ENCODE assay signal across 26 cellular contexts in the genomic region with DNA sequence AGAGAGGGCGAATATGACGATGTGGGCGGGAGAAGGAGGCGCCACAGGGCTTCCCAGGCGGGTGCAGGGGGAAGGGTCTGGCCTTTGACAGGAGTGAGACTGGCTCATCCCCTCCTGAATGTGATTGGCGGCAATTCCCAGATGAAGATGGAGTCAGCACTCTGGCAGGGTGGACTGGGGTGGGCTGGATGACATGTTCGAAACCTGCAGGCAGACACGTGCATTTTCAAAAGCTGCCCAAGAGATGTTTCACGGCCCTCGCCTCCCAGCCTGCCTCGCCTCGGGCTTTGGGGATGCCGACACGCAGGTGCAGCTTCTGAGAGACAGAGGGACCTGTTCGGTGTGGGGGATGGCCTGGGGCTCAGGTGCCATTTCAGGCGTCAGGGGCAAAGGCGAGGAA.
"Had no signal": no experiment of that assay in that cellular context is flagged by ENCODE, and none has a peak within 500 bp of the region (broad histone marks: within the 10 kb centered on the region; RNA-seq: fewer than 3 reads in every experiment).

No MANE protein-coding gene starts in this region.

- H3K4me3 ChIP-seq: colonic mucosa, dorsolateral prefrontal cortex, smooth muscle cell, stomach, thyroid gland had no signal

- H3K9me3 Mint-ChIP-seq: activated CD4-positive, alpha-beta memory T cell treated with anti-CD3 and anti-CD28 coated beads, Interleukin-2, amount 10 ng/mL, durations not matched to agents 7 days and 5 days; activated CD4-positive, alpha-beta T cell treated with anti-CD3 and anti-CD28 coated beads, Interleukin-2, amount 10 ng/mL, durations not matched to agents 7 days and 5 days; activated naive CD4-positive, alpha-beta T cell treated with anti-CD3 and anti-CD28 coated beads, Interleukin-2, amount 50 U/mL, for 24 hours; activated T-cell treated with anti-CD3 and anti-CD28 coated beads, Interleukin-2, amount 50 U/mL, for 4 hours; activated T-helper 17 cell treated with anti-CD3 and anti-CD28 coated beads, Interleukin-2, amount 50 U/mL, for 72 hours; neural crest cell; WTC11 had no signal

- H3K4me1 ChIP-seq: colonic mucosa had no signal

- H3K27me3 Mint-ChIP-seq: activated CD4-positive, alpha-beta memory T cell treated with anti-CD3 and anti-CD28 coated beads, Interleukin-2, amount 10 ng/mL, durations not matched to agents 7 days and 5 days; activated CD4-positive, alpha-beta T cell treated with anti-CD3 and anti-CD28 coated beads, Interleukin-2, amount 10 ng/mL, durations not matched to agents 7 days and 5 days; activated naive CD4-positive, alpha-beta T cell treated with anti-CD3 and anti-CD28 coated beads, Interleukin-2, amount 50 U/mL, for 24 hours had no signal

- H3K27me3 ChIP-seq: colonic mucosa, dorsolateral prefrontal cortex, stomach, thyroid gland had no signal

- H3K36me3 ChIP-seq: colonic mucosa, stomach, thyroid gland had no signal

- H3K36me3 Mint-ChIP-seq: activated naive CD4-positive, alpha-beta T cell treated with anti-CD3 and anti-CD28 coated beads, Interleukin-2, amount 50 U/mL, for 24 hours; naive thymus-derived CD8-positive, alpha-beta T cell; stimulated activated naive B cell treated with anti-CD40 and anti-IgM and Interleukin-4, amounts not matched to agents 10 μg/mL and 1 μg/mL and 100 μg/mL, for 72 hours; WTC11 had no signal

- H3K4me1 Mint-ChIP-seq: activated CD4-positive, alpha-beta memory T cell treated with anti-CD3 and anti-CD28 coated beads, Interleukin-2, amount 10 ng/mL, durations not matched to agents 7 days and 5 days; activated CD4-positive, alpha-beta T cell treated with anti-CD3 and anti-CD28 coated beads, Interleukin-2, amount 10 ng/mL, durations not matched to agents 7 days and 5 days; activated naive CD4-positive, alpha-beta T cell treated with anti-CD3 and anti-CD28 coated beads, Interleukin-2, amount 50 U/mL, for 24 hours; activated T-helper 17 cell treated with anti-CD3 and anti-CD28 coated beads, Interleukin-2, amount 50 U/mL, for 72 hours; naive thymus-derived CD8-positive, alpha-beta T cell; stimulated activated naive B cell treated with anti-CD40 and anti-IgM and Interleukin-4, amounts not matched to agents 10 μg/mL and 1 μg/mL and 100 μg/mL, for 72 hours; WTC11 had no signal

- H3K9me3 ChIP-seq: colonic mucosa, stomach, thyroid gland had no signal

- H3K27ac Mint-ChIP-seq: activated CD4-positive, alpha-beta memory T cell treated with anti-CD3 and anti-CD28 coated beads, Interleukin-2, amount 10 ng/mL, durations not matched to agents 7 days and 5 days; activated CD4-positive, alpha-beta T cell treated with anti-CD3 and anti-CD28 coated beads, Interleukin-2, amount 10 ng/mL, durations not matched to agents 7 days and 5 days; activated naive CD4-positive, alpha-beta T cell treated with anti-CD3 and anti-CD28 coated beads, Interleukin-2, amount 50 U/mL, for 24 hours; activated T-helper 17 cell treated with anti-CD3 and anti-CD28 coated beads, Interleukin-2, amount 50 U/mL, for 72 hours; naive thymus-derived CD8-positive, alpha-beta T cell; stimulated activated naive B cell treated with anti-CD40 and anti-IgM and Interleukin-4, amounts not matched to agents 10 μg/mL and 1 μg/mL and 100 μg/mL, for 72 hours; T-helper 17 cell; WTC11 had no signal

- ATAC-seq: activated T-cell treated with anti-CD3 and anti-CD28 coated beads, Interleukin-2, amount 50 U/mL, for 4 hours; activated T-helper 17 cell treated with anti-CD3 and anti-CD28 coated beads, Interleukin-2, amount 50 U/mL, for 72 hours; naive thymus-derived CD8-positive, alpha-beta T cell; stimulated activated naive B cell treated with anti-CD40 and anti-IgM and Interleukin-4, amounts not matched to agents 10 μg/mL and 1 μg/mL and 100 μg/mL, for 72 hours; T-helper 17 cell; WTC11 had no signal

- H3K4me3 Mint-ChIP-seq: activated CD4-positive, alpha-beta memory T cell treated with anti-CD3 and anti-CD28 coated beads, Interleukin-2, amount 10 ng/mL, durations not matched to agents 7 days and 5 days; activated CD4-positive, alpha-beta T cell treated with anti-CD3 and anti-CD28 coated beads, Interleukin-2, amount 10 ng/mL, durations not matched to agents 7 days and 5 days; activated naive CD4-positive, alpha-beta T cell treated with anti-CD3 and anti-CD28 coated beads, Interleukin-2, amount 50 U/mL, for 24 hours; activated T-cell treated with anti-CD3 and anti-CD28 coated beads, Interleukin-2, amount 50 U/mL, for 4 hours; activated T-helper 17 cell treated with anti-CD3 and anti-CD28 coated beads, Interleukin-2, amount 50 U/mL, for 72 hours; naive thymus-derived CD8-positive, alpha-beta T cell; neural crest cell; stimulated activated naive B cell treated with anti-CD40 and anti-IgM and Interleukin-4, amounts not matched to agents 10 μg/mL and 1 μg/mL and 100 μg/mL, for 72 hours; T-helper 17 cell; WTC11 had no signal

- DNase-seq: activated CD4-positive, alpha-beta memory T cell treated with anti-CD3 and anti-CD28 coated beads, Interleukin-2, amount 10 ng/mL, durations not matched to agents 7 days and 5 days; activated CD4-positive, alpha-beta T cell treated with anti-CD3 and anti-CD28 coated beads for 1 hour; activated CD4-positive, alpha-beta T cell treated with anti-CD3 and anti-CD28 coated beads, Interleukin-2, amount 10 ng/mL, durations not matched to agents 7 days and 5 days; activated gamma-delta T cell treated with Interleukin-2 at 50 U/mL for 16 hours; activated T-cell treated with anti-CD3 and anti-CD28 coated beads, Interleukin-2, amount 50 U/mL, for 4 hours; cerebellar nuclear complex; colonic mucosa; dorsolateral prefrontal cortex; effector memory CD4-positive, alpha-beta T cell; left ventricle myocardium superior; mammary epithelial cell; midbrain; naive thymus-derived CD8-positive, alpha-beta T cell; retina; stimulated activated CD4-positive, alpha-beta T cell treated with anti-CD3 and anti-CD28 coated beads, Interleukin-15, amount 100 ng/mL, for 24 hours; stimulated activated CD4-positive, alpha-beta T cell treated with anti-CD3 and anti-CD28 coated beads, Interleukin-2, amount 100 ng/mL, for 24 hours; stimulated activated naive B cell treated with anti-CD40 and anti-IgM and Interleukin-4, amounts not matched to agents 10 μg/mL and 1 μg/mL and 100 μg/mL, for 72 hours; stomach; T-helper 17 cell; T1000; thyroid gland had no signal

- H3K4me2 ChIP-seq: smooth muscle cell had no signal

- H3K27ac ChIP-seq: colonic mucosa, dorsolateral prefrontal cortex had no signal
